In the genomic region with DNA sequence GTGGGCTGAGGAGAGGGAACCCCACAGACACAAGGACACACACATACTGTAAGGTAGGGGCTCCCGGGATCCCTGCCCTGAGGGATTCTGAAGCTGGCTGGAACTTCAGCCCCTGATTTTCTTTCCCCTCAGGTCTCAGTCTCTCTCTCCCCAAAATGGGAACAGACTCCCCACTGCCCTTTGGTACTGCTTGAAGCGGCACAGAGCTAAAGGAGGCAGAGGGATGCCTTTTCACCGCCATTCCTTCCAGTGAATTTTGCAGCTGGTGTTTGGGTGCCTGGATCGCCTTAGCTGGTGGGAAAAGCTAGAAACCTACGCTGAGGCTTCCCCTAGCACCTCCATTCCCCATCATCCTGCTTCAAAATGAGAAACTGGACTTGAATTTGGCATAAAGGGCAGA, we compare ENCODE assay signal across 10 cellular contexts. TPM values are rescaled to one million over a fixed set of nuclear protein-coding genes. Genes with fewer than 3 reads are reported as not detected.
DNase-seq lines count a peak whose midpoint lies in the region; ATAC-seq and TF ChIP-seq lines count a peak whose summit lies in the region.
"Had no signal": no experiment of that assay in that cellular context is flagged by ENCODE, and none has a peak within 500 bp of the region (broad histone marks: within the 10 kb centered on the region; RNA-seq: fewer than 3 reads in every experiment).

No MANE protein-coding gene starts in this region.

- no peaks in the 10 kb centered on the region for H3K36me3 Mint-ChIP-seq in nephron progenitor cell (ENCODE audit: low read depth)

- no peaks in the 10 kb centered on the region for H3K9me3 Mint-ChIP-seq in nephron progenitor cell

- peak overlapping the region; percentile 16 for H3K27ac Mint-ChIP-seq in nephron progenitor cell

- H3K9me3 ChIP-seq in BLaER1 (no peaks in the 10 kb centered on the region), duodenal mucosa (ENCODE audit: control insufficient read depth in 1 of 2, low read length in 2 of 2) (no peaks in the 10 kb centered on the region), body of pancreas (no peaks in the 10 kb centered on the region)

- H3K4me3 ChIP-seq in BLaER1, result peak overlapping the region; percentile 41; the same call in 1 of the 2 replicates
- H3K4me3 ChIP-seq in duodenal mucosa (ENCODE audit: low read depth in 1 of 2, low read length in 2 of 2), result peak overlapping the region; percentile 36 to 65
- H3K4me3 ChIP-seq in body of pancreas, result no peak overlapping the region

- H3K4me3 Mint-ChIP-seq in nephron progenitor cell, result peak overlapping the region; percentile 63

- H3K36me3 ChIP-seq in BLaER1, result no peaks in the 10 kb centered on the region
- H3K36me3 ChIP-seq in duodenal mucosa (ENCODE audit: control insufficient read depth in 1 of 2, insufficient read depth in 2 of 2, low read length in 2 of 2), result no peaks in the 10 kb centered on the region
- H3K36me3 ChIP-seq in body of pancreas (replicated peaks in 1 of 2; ENCODE audit: insufficient read depth in 1 of 2, low read depth in 2 of 2), result no peaks in the 10 kb centered on the region

- intact Hi-C loops in body of pancreas (cut with DNase I), result no loop called here
- intact Hi-C loops in head of caudate nucleus (cut with DNase I), result no loop called here

- no peak for TF ChIP-seq POLR2A in body of pancreas (IDR thresholded peaks at IDR 0.05)

- H3K27me3 Mint-ChIP-seq in nephron progenitor cell (ENCODE audit: low read depth, poor library complexity), result no peaks in the 10 kb centered on the region

- no peak for ATAC-seq in HG02973 (IDR thresholded peaks at IDR 0.05; ENCODE audit: unreplicated experiment)
- ATAC-seq in body of pancreas, result no peak

- peaks cover 66% of the 10 kb centered on the region for H3K4me1 ChIP-seq in BLaER1
- peaks cover 18 to 41% of the 10 kb centered on the region in 2 donors for H3K4me1 ChIP-seq in duodenal mucosa (ENCODE audit: control insufficient read depth in 1 of 2, insufficient read depth in 2 of 2, low read length in 2 of 2)
- H3K4me1 ChIP-seq in body of pancreas, result peaks cover 15% of the 10 kb centered on the region

- WGBS in body of pancreas, 2 donors, result 43 to 55% methylated on average over 5 of the region's 5 CpGs

- peaks cover 62% of the 10 kb centered on the region for H3K4me1 Mint-ChIP-seq in nephron progenitor cell

- H3K27me3 ChIP-seq in BLaER1 (peaks cover 28% of the 10 kb centered on the region), duodenal mucosa (ENCODE audit: control insufficient read depth in 1 of 2, insufficient read depth in 2 of 2, low read length in 2 of 2) (no peaks in the 10 kb centered on the region), body of pancreas (no peaks in the 10 kb centered on the region)

- no peaks in the 10 kb centered on the region for H4K20me1 ChIP-seq in BLaER1

- H3K27ac ChIP-seq in BLaER1 (peak overlapping the region; percentile 49; the same call in 1 of the 2 replicates), duodenal mucosa (ENCODE audit: low read depth, low read length) (no peak overlapping the region), body of pancreas (peak overlapping the region in 1 of 4 donors; percentile 45)

- peak overlapping the region; percentile 98 for H3K4me2 ChIP-seq in BLaER1

- DNase-seq in KG1 (lab: John Stamatoyannopoulos, UW) (peak; percentile 58), nephron progenitor cell (no peak), GM19240 (ENCODE audit: insufficient read length, low spot score) (no peak), body of pancreas (no peak), head of caudate nucleus (no peak)

- no peak for TF ChIP-seq CTCF in nephron progenitor cell (IDR thresholded peaks at IDR 0.05)
- TF ChIP-seq CTCF in body of pancreas (IDR thresholded peaks at IDR 0.05), result no peak

- peak overlapping the region; percentile 58; the same call in 1 of the 2 replicates for H3K9ac ChIP-seq in BLaER1
- peak overlapping the region in 1 of 2 donors; percentile 25 for H3K9ac ChIP-seq in duodenal mucosa (ENCODE audit: low read depth in 1 of 2, low read length in 2 of 2)

RNA-seq across cellular contexts. Expression of gene CUEDC2, which starts 2.7 kb away (rescaled TPM):
- total RNA-seq in body of pancreas, result 10 to 100 TPM; 30.3 to 35.5 TPM

RNA-seq across cellular contexts. Expression of gene FBXL15, which starts 14.5 kb away (rescaled TPM):
- total RNA-seq in body of pancreas, result 10 to 100 TPM; 12.7 to 38.6 TPM

RNA-seq across cellular contexts. Expression of gene C10orf95, which starts 16.2 kb away (rescaled TPM):
- total RNA-seq in body of pancreas, result 1 to 10 TPM in 1 of 2 donors, under 1 TPM in 1; 0.66 to 4.2 TPM
- total RNA-seq: cerebellum, subcutaneous adipose tissue had no signal

RNA-seq across cellular contexts. Expression of gene PSD, which starts 16.5 kb away (rescaled TPM):
- total RNA-seq in body of pancreas, result 1 to 10 TPM; 2.6 to 5.3 TPM

RNA-seq across cellular contexts. Expression of gene NFKB2, which starts 39.6 kb away (rescaled TPM):
- total RNA-seq in body of pancreas, result 10 to 100 TPM; 17.9 to 30.0 TPM

Comparison
In these comparisons a context has a peak if more than half of its experiments do, and no peak if none do; other contexts are left out.
1. H3K4me3 ChIP-seq: peak in BLaER1 (single experiment) and duodenal mucosa (2 of 2); none in body of pancreas (0 of 2).